Comparison of ENCODE assay signal across 12 cellular contexts in genomic region chr22:19871845-19872778, GRCh38. TPM values are rescaled to one million over a fixed set of nuclear protein-coding genes. Genes with fewer than 3 reads are reported as not detected.
DNase-seq lines count a peak whose midpoint lies in the region; ATAC-seq and TF ChIP-seq lines count a peak whose summit lies in the region.
"Had no signal": no experiment of that assay in that cellular context is flagged by ENCODE, and none has a peak within 500 bp of the region (broad histone marks: within the 10 kb centered on the region; RNA-seq: fewer than 3 reads in every experiment).

No MANE protein-coding gene starts in this region.

- WGBS in right lobe of liver (ENCODE audit: insufficient coverage, low coverage, low lambda C conversion rate, missing lambda C conversion rate): 60% methylated on average over 1 of the region's 16 CpGs

- in situ Hi-C loops in GM13977 (cut with MboI; ENCODE audit: low pct_unique_long_range_greater_than_20kb, low sequenced_read_pairs, unreplicated experiment): loop anchor here (25.0 kb wide), 1 partner anchor 90 kb away; no protein-coding TSS in a partner anchor

- no peak overlapping the region for H3K27ac ChIP-seq in right atrium auricular region
- H3K27ac ChIP-seq in right lobe of liver: no peak overlapping the region
- H3K27ac ChIP-seq in upper lobe of right lung: no peak overlapping the region
- H3K27ac ChIP-seq: neutrophil had no signal

- peaks cover 15% of the 10 kb centered on the region for H3K4me1 Mint-ChIP-seq in T-helper 17 cell

- H3K9me3 ChIP-seq in right atrium auricular region (no peaks in the 10 kb centered on the region), T-helper 17 cell (ENCODE audit: control insufficient read depth, low read length, poor library complexity, severe bottlenecking) (no peaks in the 10 kb centered on the region), right lobe of liver (no peaks in the 10 kb centered on the region), upper lobe of right lung (no peaks in the 10 kb centered on the region)
- H3K9me3 ChIP-seq: neutrophil had no signal

- no peak overlapping the region for H3K27ac Mint-ChIP-seq in T-helper 17 cell
- H3K27ac Mint-ChIP-seq: T-cell had no signal

- H3K36me3 ChIP-seq in right atrium auricular region (no peaks in the 10 kb centered on the region), right lobe of liver (no peaks in the 10 kb centered on the region), upper lobe of right lung (no peaks in the 10 kb centered on the region)

- peak; percentile 53 for DNase-seq in Right ventricle myocardium inferior (ENCODE audit: missing footprints)
- DNase-seq in right atrium auricular region (ENCODE audit: low spot score): no peak
- DNase-seq in T-helper 17 cell: peak; percentile 2 to 10 (median 7)
- DNase-seq in right lobe of liver: peak; percentile 10 to 48 (median 47)
- DNase-seq in upper lobe of right lung: peak; percentile 50
- no peak for DNase-seq in GM13977 (ENCODE audit: low spot score)
- DNase-seq in AG20443 (ENCODE audit: low spot score): no peak
- DNase-seq: effector CD4-positive, alpha-beta T cell; mesendoderm had no signal

- ATAC-seq in Right ventricle myocardium inferior: no peak
- no peak for ATAC-seq in T-helper 17 cell
- peak in 2 of 4 donors; percentile 3 to 7 for ATAC-seq in right lobe of liver
- ATAC-seq in upper lobe of right lung: no peak
- ATAC-seq: activated CD4-positive, CD25-positive, alpha-beta regulatory T cell treated with anti-CD3 and anti-CD28 coated beads, Interleukin-2, amount 50 U/mL, for 24 hours; T-cell had no signal

- intact Hi-C loops in Right ventricle myocardium inferior (cut with DNase I): no loop called here
- intact Hi-C loops in right lobe of liver (cut with DNase I): loop anchor here in 1 of 2 donors (10.0 kb wide), 1 partner anchor 117 kb away; no protein-coding TSS in a partner anchor
- intact Hi-C loops in upper lobe of right lung (cut with DNase I): no loop called here

- H3K36me3 Mint-ChIP-seq in T-helper 17 cell (ENCODE audit: low read depth): no peaks in the 10 kb centered on the region
- H3K36me3 Mint-ChIP-seq: T-cell had no signal

- H3K27me3 ChIP-seq in right atrium auricular region (no peaks in the 10 kb centered on the region), right lobe of liver (no peaks in the 10 kb centered on the region), upper lobe of right lung (no peaks in the 10 kb centered on the region)
- H3K27me3 ChIP-seq: neutrophil had no signal

- no peak overlapping the region for H3K4me3 Mint-ChIP-seq in T-helper 17 cell
- H3K4me3 Mint-ChIP-seq: T-cell had no signal

- H3K4me3 ChIP-seq in right atrium auricular region: no peak overlapping the region
- H3K4me3 ChIP-seq in right lobe of liver: no peak overlapping the region
- no peak overlapping the region for H3K4me3 ChIP-seq in upper lobe of right lung

- no peak for TF ChIP-seq POLR2A in right lobe of liver (IDR thresholded peaks at IDR 0.05)

- H3K4me1 ChIP-seq in right atrium auricular region (peaks cover 0 to 26% of the 10 kb centered on the region in 2 donors), right lobe of liver (no peaks in the 10 kb centered on the region), upper lobe of right lung (peaks cover 27% of the 10 kb centered on the region)

- no peak for TF ChIP-seq CTCF in right atrium auricular region (IDR thresholded peaks at IDR 0.05)
- no peak for TF ChIP-seq CTCF in right lobe of liver (IDR thresholded peaks at IDR 0.05)
- TF ChIP-seq CTCF in upper lobe of right lung (IDR thresholded peaks at IDR 0.05): no peak
- TF ChIP-seq CTCF in GM13977 (IDR thresholded peaks at IDR 0.05; ENCODE audit: extremely low read depth, insufficient read depth, missing control alignments): no peak

- no peaks in the 10 kb centered on the region for H3K27me3 Mint-ChIP-seq in T-helper 17 cell
- H3K27me3 Mint-ChIP-seq: T-cell had no signal

RNA-seq across cellular contexts. Expression of gene GNB1L, which starts 17.4 kb away (rescaled TPM):
- total RNA-seq in Right ventricle myocardium inferior (1.9 TPM), right atrium auricular region (1 to 10 TPM; 2.6 to 4.7 TPM), T-helper 17 cell (1 to 10 TPM; 5.0 to 6.2 TPM), right lobe of liver (1 to 10 TPM; 1.4 to 3.2 (median 2.7) TPM), upper lobe of right lung (7.8 TPM)

RNA-seq across cellular contexts. Expression of gene RTL10, which starts 17.4 kb away (rescaled TPM):
- 8.5 TPM for total RNA-seq in Right ventricle myocardium inferior
- 1 to 10 TPM; 7.9 to 8.1 TPM for total RNA-seq in right atrium auricular region
- 10 to 100 TPM; 12.4 to 13.1 TPM for total RNA-seq in T-helper 17 cell
- total RNA-seq in right lobe of liver: 1 to 10 TPM; 6.4 to 9.1 (median 6.6) TPM
- total RNA-seq in upper lobe of right lung: 20.5 TPM

Comparison
In these comparisons a context has a peak if more than half of its experiments do, and no peak if none do; other contexts are left out.
1. DNase-seq: peak in Right ventricle myocardium inferior (single experiment), T-helper 17 cell (3 of 3), right lobe of liver (3 of 3) and upper lobe of right lung (single experiment); none in right atrium auricular region (single experiment), GM13977 (single experiment) and AG20443 (single experiment).